9 cellular contexts compared by ENCODE assay signal in the genomic region with DNA sequence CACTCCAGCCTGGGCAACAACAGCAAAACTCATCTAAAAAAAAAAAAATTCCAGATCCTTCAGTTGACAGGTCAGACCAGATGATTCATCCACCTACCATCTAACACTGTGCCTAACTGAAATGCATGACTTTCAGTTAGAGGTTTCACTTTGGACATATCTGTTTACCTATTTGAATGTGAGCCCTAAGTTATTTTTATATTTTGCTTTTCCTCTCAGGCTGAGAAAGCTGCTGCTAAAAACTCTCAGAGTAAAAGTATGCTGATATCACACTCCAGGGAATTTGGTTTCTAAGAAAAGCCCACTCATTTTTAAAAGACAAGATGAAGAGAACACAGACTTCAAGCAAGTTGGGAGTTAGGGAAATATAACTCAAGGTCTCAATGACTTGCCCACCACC.
DNase-seq lines count a peak whose midpoint lies in the region; ATAC-seq and TF ChIP-seq lines count a peak whose summit lies in the region.
"Had no signal": no experiment of that assay in that cellular context is flagged by ENCODE, and none has a peak within 500 bp of the region (broad histone marks: within the 10 kb centered on the region; RNA-seq: fewer than 3 reads in every experiment).

No MANE protein-coding gene starts in this region.

- H4K20me1 ChIP-seq in PC-3 (ENCODE audit: low read length): no peaks in the 10 kb centered on the region

- intact Hi-C loops in PC-3 (cut with micrococcal nuclease) (no loop called here), left cardiac atrium (cut with DNase I) (no loop called here)

- H2AFZ ChIP-seq in PC-3 (ENCODE audit: low read length): peak overlapping the region; percentile 13; the same call in 1 of the 2 replicates

- no peaks in the 10 kb centered on the region; the same call in 1 of the 2 replicates for H3K36me3 Mint-ChIP-seq in WTC11

- POLR2A ChIA-PET in PC-3 (lab: Charles Lee; ENCODE audit: unreplicated experiment) (no interaction called here), WTC11 (lab: Charles Lee) (no interaction called here)

- H3F3A ChIP-seq in PC-3 (ENCODE audit: low read length, unreplicated experiment): no peaks in the 10 kb centered on the region

- H3K4me3 ChIP-seq in PC-3 (ENCODE audit: low read length): peak overlapping the region; percentile 9
- H3K4me3 ChIP-seq: SK-N-MC had no signal

- no peaks in the 10 kb centered on the region for H3K27me3 ChIP-seq in PC-3 (ENCODE audit: low read length)

- ATAC-seq in GM18499 (IDR thresholded peaks at IDR 0.05; ENCODE audit: insufficient read depth, unreplicated experiment): peak; percentile 96
- ATAC-seq in PC-3: peak; percentile 48
- ATAC-seq in left cardiac atrium: peak; percentile 75 to 92
- ATAC-seq in WTC11: no peak

- H3K9me2 ChIP-seq in PC-3 (replicated peaks; ENCODE audit: low read length): no peaks in the 10 kb centered on the region

- no peak for TF ChIP-seq CTCF in PC-3 (conservative IDR thresholded peaks at IDR 0.05; ENCODE audit: low read depth, low read length)
- no peak for TF ChIP-seq CTCF in WTC11 (IDR thresholded peaks at IDR 0.05)

- CTCF ChIA-PET in PC-3 (lab: Charles Lee) (no interaction called here), WTC11 (lab: Charles Lee) (no interaction called here)

- no peaks in the 10 kb centered on the region for H3K9me3 ChIP-seq in PC-3 (ENCODE audit: low read length)

- H3K4me1 Mint-ChIP-seq in WTC11: peaks cover 10% of the 10 kb centered on the region

- H3K4me1 ChIP-seq in PC-3 (ENCODE audit: insufficient read depth, low read length): peaks cover 27% of the 10 kb centered on the region

- no TSS peak for BruUV-seq in PC-3 (replicated peaks; lab: Mats Ljungman, UMichigan)

- peaks cover 8% of the 10 kb centered on the region; the same call in 1 of the 2 replicates for H3K79me2 ChIP-seq in PC-3 (ENCODE audit: low read length)

- in situ Hi-C loops in G401 (cut with HindIII; ENCODE audit: low sequenced_read_pairs): no loop called here

- H3K27me3 Mint-ChIP-seq in WTC11 (ENCODE audit: low read depth): no peaks in the 10 kb centered on the region

- peak overlapping the region; percentile 51 for H3K4me2 ChIP-seq in PC-3 (ENCODE audit: low read length)

- H3K9ac ChIP-seq in PC-3 (ENCODE audit: low read length): no peak overlapping the region

- H3K27ac ChIP-seq in PC-3 (ENCODE audit: low read length): peak overlapping the region; percentile 41
- H3K27ac ChIP-seq: SK-N-MC had no signal

- no peaks in the 10 kb centered on the region for H3K9me3 Mint-ChIP-seq in WTC11

- DNase-seq in H4 (ENCODE audit: low spot score): peak; percentile 35
- DNase-seq in PC-3: peak; percentile 72
- DNase-seq in left cardiac atrium: no peak
- no peak for DNase-seq in WTC11 (ENCODE audit: low spot score)
- no peak for DNase-seq in SK-N-DZ (ENCODE audit: low spot score)
- no peak for DNase-seq in G401 (ENCODE audit: low spot score)
- DNase-seq in NCI-H1048 (lab: John Stamatoyannopoulos, UW): no peak

- H3K36me3 ChIP-seq in PC-3 (ENCODE audit: low read depth, low read length): no peaks in the 10 kb centered on the region

- H3K27ac Mint-ChIP-seq in WTC11: no peak overlapping the region

- H3K4me3 Mint-ChIP-seq in WTC11: no peak overlapping the region

TF ChIP-seq in WTC11, 78 proteins besides CTCF, POLR2A, EP300 and RAD21 (continues in another document):
- TF ChIP-seq ZNF416 (CRISPR knock-in tag; IDR thresholded peaks at IDR 0.05) (no peak), JUN (CRISPR knock-in tag; IDR thresholded peaks at IDR 0.05) (no peak), TP53 (CRISPR knock-in tag; IDR thresholded peaks at IDR 0.05) (no peak), NFE2L1 (CRISPR knock-in tag; IDR thresholded peaks at IDR 0.05) (no peak), HMGXB4 (CRISPR knock-in tag; IDR thresholded peaks at IDR 0.05) (no peak), TEAD1 (CRISPR knock-in tag; IDR thresholded peaks at IDR 0.05) (no peak), IRF1 (CRISPR knock-in tag; IDR thresholded peaks at IDR 0.05) (no peak), OVOL2 (CRISPR knock-in tag; IDR thresholded peaks at IDR 0.05; ENCODE audit: borderline replicate concordance) (no peak), RELA (CRISPR knock-in tag; IDR thresholded peaks at IDR 0.05; ENCODE audit: borderline replicate concordance) (no peak), PRRX2 (CRISPR knock-in tag; IDR thresholded peaks at IDR 0.05) (no peak), NFYB (CRISPR knock-in tag; conservative IDR thresholded peaks at IDR 0.05; ENCODE audit: low read depth) (no peak), FOXK1 (CRISPR knock-in tag; IDR thresholded peaks at IDR 0.05) (no peak), MAX (CRISPR knock-in tag; IDR thresholded peaks at IDR 0.05) (no peak), ZNF532 (CRISPR knock-in tag; IDR thresholded peaks at IDR 0.05; ENCODE audit: borderline replicate concordance) (no peak), FOXJ3 (CRISPR knock-in tag; IDR thresholded peaks at IDR 0.05; ENCODE audit: borderline replicate concordance) (no peak), IRF2 (CRISPR knock-in tag; IDR thresholded peaks at IDR 0.05; ENCODE audit: borderline replicate concordance, low read depth) (no peak), GTF2I (CRISPR knock-in tag; conservative IDR thresholded peaks at IDR 0.05) (no peak)
- TF ChIP-seq, protein P1, sequence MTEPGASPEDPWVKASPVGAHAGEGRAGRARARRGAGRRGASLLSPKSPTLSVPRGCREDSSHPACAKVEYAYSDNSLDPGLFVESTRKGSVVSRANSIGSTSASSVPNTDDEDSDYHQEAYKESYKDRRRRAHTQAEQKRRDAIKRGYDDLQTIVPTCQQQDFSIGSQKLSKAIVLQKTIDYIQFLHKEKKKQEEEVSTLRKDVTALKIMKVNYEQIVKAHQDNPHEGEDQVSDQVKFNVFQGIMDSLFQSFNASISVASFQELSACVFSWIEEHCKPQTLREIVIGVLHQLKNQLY (CRISPR knock-in tag; IDR thresholded peaks at IDR 0.05): no peak
- TF ChIP-seq, protein P2, sequence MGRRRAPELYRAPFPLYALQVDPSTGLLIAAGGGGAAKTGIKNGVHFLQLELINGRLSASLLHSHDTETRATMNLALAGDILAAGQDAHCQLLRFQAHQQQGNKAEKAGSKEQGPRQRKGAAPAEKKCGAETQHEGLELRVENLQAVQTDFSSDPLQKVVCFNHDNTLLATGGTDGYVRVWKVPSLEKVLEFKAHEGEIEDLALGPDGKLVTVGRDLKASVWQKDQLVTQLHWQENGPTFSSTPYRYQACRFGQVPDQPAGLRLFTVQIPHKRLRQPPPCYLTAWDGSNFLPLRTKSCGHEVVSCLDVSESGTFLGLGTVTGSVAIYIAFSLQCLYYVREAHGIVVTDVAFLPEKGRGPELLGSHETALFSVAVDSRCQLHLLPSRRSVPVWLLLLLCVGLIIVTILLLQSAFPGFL (CRISPR knock-in tag; IDR thresholded peaks at IDR 0.05; ENCODE audit: borderline replicate concordance): no peak

Comparison
In these comparisons a context has a peak if more than half of its experiments do, and no peak if none do; other contexts are left out.
1. DNase-seq: peak in H4 (single experiment) and PC-3 (single experiment); none in left cardiac atrium (single experiment), WTC11 (single experiment), SK-N-DZ (single experiment), G401 (single experiment) and NCI-H1048 (single experiment).